33 cellular contexts compared by ENCODE assay signal in genomic region chr1:238833919-238834318, GRCh38.
"Had no signal": no experiment of that assay in that cellular context is flagged by ENCODE, and none has a peak within 500 bp of the region (broad histone marks: within the 10 kb centered on the region; RNA-seq: fewer than 3 reads in every experiment).

No MANE protein-coding gene starts in this region.

- H3K9me3 ChIP-seq: MG63, SK-N-SH had no signal

- DNase-seq: Karpas-422, MG63, NCI-H1048, NCI-H1092 treated with DMSO at 0.1 percent for 48 hours, NCI-H1105 treated with DMSO at 0.1 percent for 48 hours, NCI-H1417, NCI-H1436, NCI-H146, NCI-H1694, NCI-H187, NCI-H1930, NCI-H2029 treated with DMSO at 0.1 percent for 48 hours, NCI-H2081 treated with DMSO at 0.1 percent for 48 hours, NCI-H2107, NCI-H2171, NCI-H226, NCI-H446 treated with DMSO at 0.1 percent for 48 hours, NCI-H510A, NCI-H524, NCI-H526, NCI-H69, NCI-H748 treated with DMSO at 0.1 percent for 48 hours, NCI-H82, OCI-M1, PC-3, Peyer's patch, Right ventricle myocardium superior, RPMI8226, SHP77 treated with DMSO at 0.1 percent for 48 hours, SK-N-SH, SW 1271, T-helper 1 cell had no signal

- H3K36me3 ChIP-seq: MG63, Peyer's patch, SJSA1 had no signal

- H3K4me1 ChIP-seq: Peyer's patch, SJSA1 had no signal

- H3K27ac ChIP-seq: Peyer's patch, SJSA1 had no signal

- H3K27me3 ChIP-seq: MG63, Peyer's patch, SJSA1 had no signal

- H3K4me3 ChIP-seq: MG63, Peyer's patch, SJSA1 had no signal

- H3K9ac ChIP-seq: SK-N-SH had no signal

- ATAC-seq: PC-3 had no signal

- H3K4me2 ChIP-seq: SK-N-SH had no signal
